ENCODE assay signal across 1 cellular context in genomic region chr19:10828981-10829821, GRCh38.
TF ChIP-seq lines count a peak whose summit lies in the region.

No MANE protein-coding gene starts in this region.

TF ChIP-seq in HCT116, 20 proteins besides CTCF, POLR2A, EP300 and RAD21 (continued from another document):
- no peak for TF ChIP-seq REST (IDR thresholded peaks at IDR 0.05; ENCODE audit: low read depth)
- no peak for TF ChIP-seq EGR1 (IDR thresholded peaks at IDR 0.05; ENCODE audit: low read depth)
